In genomic region chr3:194081826-194082225, GRCh38 we compare ENCODE assay signal across 15 cellular contexts. TPM values are rescaled to one million over a fixed set of nuclear protein-coding genes. Genes with fewer than 3 reads are reported as not detected.
DNase-seq lines count a peak whose midpoint lies in the region.
"Had no signal": no experiment of that assay in that cellular context is flagged by ENCODE, and none has a peak within 500 bp of the region (broad histone marks: within the 10 kb centered on the region; RNA-seq: fewer than 3 reads in every experiment).

No MANE protein-coding gene starts in this region.

- no peaks in the 10 kb centered on the region for H3K79me1 ChIP-seq in mesenchymal stem cell (replicated peaks; ENCODE audit: low read length, poor library complexity, severe bottlenecking)

- H2BK5ac ChIP-seq in mesenchymal stem cell (ENCODE audit: low read depth, low read length, poor library complexity, severe bottlenecking), result no peak overlapping the region

- H4K8ac ChIP-seq in mesenchymal stem cell (ENCODE audit: low read length), result no peak overlapping the region

- peaks cover 0 to 8% (median 3%) of the 10 kb centered on the region in 4 donors for H3K4me1 Mint-ChIP-seq in CD4-positive, alpha-beta memory T cell

- no peaks in the 10 kb centered on the region for H3K9me3 Mint-ChIP-seq in CD4-positive, alpha-beta memory T cell
- H3K9me3 Mint-ChIP-seq: CD8-positive, alpha-beta T cell had no signal

- no peak overlapping the region for H3K27ac ChIP-seq in mesenchymal stem cell (ENCODE audit: low read length, poor library complexity, severe bottlenecking)
- no peak overlapping the region for H3K27ac ChIP-seq in CD4-positive, alpha-beta memory T cell (ENCODE audit: low read depth, low read length)
- H3K27ac ChIP-seq: C4-2B had no signal

- peaks cover 16 to 27% of the 10 kb centered on the region in 2 donors for H3K27me3 Mint-ChIP-seq in CD4-positive, alpha-beta memory T cell

- H2BK15ac ChIP-seq in mesenchymal stem cell (ENCODE audit: low read depth, poor library complexity, severe bottlenecking), result no peak overlapping the region

- peak overlapping the region in 1 of 2 experiments; percentile 76 for H2BK12ac ChIP-seq in mesenchymal stem cell (ENCODE audit: low read length in 2 of 2)

- H3K4me1 ChIP-seq in mesenchymal stem cell (ENCODE audit: control insufficient read depth, insufficient read depth, low read depth, low read length), result peaks cover 22% of the 10 kb centered on the region
- no peaks in the 10 kb centered on the region for H3K4me1 ChIP-seq in CD4-positive, alpha-beta memory T cell (ENCODE audit: insufficient read depth, low read length)
- H3K4me1 ChIP-seq: A549, BE2C had no signal

- H3K4me2 ChIP-seq in mesenchymal stem cell (ENCODE audit: low read length, poor library complexity, severe bottlenecking), result no peak overlapping the region
- H3K4me2 ChIP-seq: A549 had no signal

- H3K27ac Mint-ChIP-seq in CD4-positive, alpha-beta memory T cell, result no peak overlapping the region
- H3K27ac Mint-ChIP-seq: CD8-positive, alpha-beta T cell had no signal

- no peak overlapping the region for H3K9ac ChIP-seq in mesenchymal stem cell (ENCODE audit: low read length)

- H2AFZ ChIP-seq in mesenchymal stem cell (ENCODE audit: low read depth, low read length), result no peak overlapping the region

- CTCF ChIA-PET in CD4-positive, alpha-beta memory T cell (lab: Charles Lee; ENCODE audit: partially characterized antibody), result no interaction called here

- intact Hi-C loops in CD4-positive, alpha-beta memory T cell (cut with micrococcal nuclease), result loop anchor here (2.0 kb wide), 1 partner anchor 147 kb away; no protein-coding TSS in a partner anchor

- no peak overlapping the region for H3K23ac ChIP-seq in mesenchymal stem cell (ENCODE audit: low read length in 2 of 2)

- no peaks in the 10 kb centered on the region for H3K36me3 Mint-ChIP-seq in CD4-positive, alpha-beta memory T cell
- H3K36me3 Mint-ChIP-seq: CD8-positive, alpha-beta T cell had no signal

- no peaks in the 10 kb centered on the region for H3K9me3 ChIP-seq in mesenchymal stem cell (ENCODE audit: control insufficient read depth, low read length)
- no peaks in the 10 kb centered on the region for H3K9me3 ChIP-seq in CD4-positive, alpha-beta memory T cell (ENCODE audit: control insufficient read depth in 1 of 2, low read length in 2 of 2)
- H3K9me3 ChIP-seq: A549, BE2C had no signal

- peak; percentile 37 for DNase-seq in activated CD8-positive, alpha-beta memory T cell treated with anti-CD3 and anti-CD28 coated beads for 24 hours
- no peak for DNase-seq in activated CD8-positive, alpha-beta memory T cell treated with anti-CD3 and anti-CD28 coated beads, Interleukin-2, amount 50 U/mL, for 4 hours
- peak; percentile 43 to 76 for DNase-seq in NCI-H526 (lab: John Stamatoyannopoulos, UW)
- no peak for DNase-seq in mesenchymal stem cell
- no peak for DNase-seq in middle frontal gyrus (ENCODE audit: extremely low spot score, low spot score)
- no peak for DNase-seq in CD4-positive, alpha-beta memory T cell
- DNase-seq: BE2C; CD8-positive, alpha-beta T cell; COR-L47; DMS153; DMS79 treated with DMSO at 0.1 percent for 48 hours; EL; GM23248 had no signal

- H3K18ac ChIP-seq in mesenchymal stem cell (ENCODE audit: low read depth in 1 of 2, low read length in 2 of 2), result peak overlapping the region; percentile 23 to 67

- H3K36me3 ChIP-seq in mesenchymal stem cell (ENCODE audit: control insufficient read depth in 1 of 2, insufficient read depth in 2 of 2, low read depth in 1 of 2, low read length in 2 of 2), result no peaks in the 10 kb centered on the region
- H3K36me3 ChIP-seq in CD4-positive, alpha-beta memory T cell (ENCODE audit: insufficient read depth, low read length), result no peaks in the 10 kb centered on the region
- H3K36me3 ChIP-seq: BE2C had no signal

- 93% methylated on average over 5 of the region's 5 CpGs for WGBS in mesenchymal stem cell

- no peak overlapping the region for H2BK120ac ChIP-seq in mesenchymal stem cell (ENCODE audit: low read depth, low read length)

- H3K4me3 Mint-ChIP-seq in CD4-positive, alpha-beta memory T cell, result no peak overlapping the region
- H3K4me3 Mint-ChIP-seq: CD8-positive, alpha-beta T cell had no signal

- no peak overlapping the region for H2AK5ac ChIP-seq in mesenchymal stem cell (ENCODE audit: low read length, severe bottlenecking)

- no peak overlapping the region for H3K14ac ChIP-seq in mesenchymal stem cell (ENCODE audit: low read length in 2 of 2)

- H3K4me3 ChIP-seq in mesenchymal stem cell (ENCODE audit: insufficient read depth in 1 of 2, low read depth in 1 of 2, low read length in 2 of 2), result no peak overlapping the region
- H3K4me3 ChIP-seq in CD4-positive, alpha-beta memory T cell (ENCODE audit: low read length in 2 of 2), result no peak overlapping the region
- H3K4me3 ChIP-seq: A549, GM23248 had no signal

- POLR2A ChIA-PET in CD4-positive, alpha-beta memory T cell (lab: Charles Lee; ENCODE audit: partially characterized antibody), result no interaction called here

- peak overlapping the region; percentile 5 for H4K91ac ChIP-seq in mesenchymal stem cell (ENCODE audit: low read length)

- peaks cover 0 to 34% of the 10 kb centered on the region in 2 experiments for H3K27me3 ChIP-seq in mesenchymal stem cell (ENCODE audit: control insufficient read depth in 1 of 2, insufficient read depth in 1 of 2, low read length in 2 of 2)
- no peaks in the 10 kb centered on the region for H3K27me3 ChIP-seq in CD4-positive, alpha-beta memory T cell (ENCODE audit: insufficient read depth, low read length)
- H3K27me3 ChIP-seq: BE2C had no signal

- H3K4ac ChIP-seq in mesenchymal stem cell (ENCODE audit: low read depth in 1 of 2, low read length in 2 of 2), result peak overlapping the region in 1 of 2 experiments; percentile 17

RNA-seq across cellular contexts. Expression of gene HES1, which starts 54.1 kb away (rescaled TPM):
- 194 TPM for polyA plus RNA-seq in mesenchymal stem cell (2013, experiment 1 of 2)
- 184 TPM for polyA plus RNA-seq in mesenchymal stem cell (2013, experiment 2 of 2)
- not detected for total RNA-seq in CD4-positive, alpha-beta memory T cell
- polyA plus RNA-seq in CD4-positive, alpha-beta memory T cell, result under 1 TPM; 0.11 to 0.50 TPM

Comparison
In these comparisons a context has a peak if more than half of its experiments do, and no peak if none do; other contexts are left out.
1. DNase-seq: peak in activated CD8-positive, alpha-beta memory T cell treated with anti-CD3 and anti-CD28 coated beads for 24 hours (single experiment) and NCI-H526 (2 of 2); none in activated CD8-positive, alpha-beta memory T cell treated with anti-CD3 and anti-CD28 coated beads, Interleukin-2, amount 50 U/mL, for 4 hours (single experiment), mesenchymal stem cell (single experiment), middle frontal gyrus (single experiment) and CD4-positive, alpha-beta memory T cell (0 of 5).